Comparison of ENCODE assay signal across 1 cellular context in the genomic region with DNA sequence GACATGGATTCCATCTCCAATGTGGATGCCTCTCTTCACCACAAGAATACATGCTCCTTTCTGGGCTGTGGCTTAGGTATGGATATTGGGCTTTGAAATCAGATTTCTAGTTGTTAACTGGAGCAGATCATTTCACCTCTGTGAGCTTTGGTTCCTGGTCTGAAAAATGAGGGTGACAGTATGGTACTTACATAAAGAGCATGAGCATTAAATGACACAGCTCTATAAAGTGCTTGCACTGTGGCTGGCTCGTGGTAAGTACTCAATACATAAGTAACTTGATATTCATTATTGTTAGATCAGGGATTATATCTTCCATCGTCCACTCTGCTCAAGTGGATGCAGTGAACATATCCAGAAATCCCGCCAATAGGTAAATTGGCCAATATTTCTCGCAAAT.
TF ChIP-seq lines count a peak whose summit lies in the region.

No MANE protein-coding gene starts in this region.

TF ChIP-seq in HepG2, 621 proteins besides CTCF, POLR2A, EP300 and RAD21 (continued from another document):
- no peak for TF ChIP-seq ZNF562 (CRISPR knock-in tag; IDR thresholded peaks at IDR 0.05; ENCODE audit: borderline replicate concordance)
- TF ChIP-seq ZNF232 (CRISPR knock-in tag; IDR thresholded peaks at IDR 0.05; ENCODE audit: borderline replicate concordance): no peak
- no peak for TF ChIP-seq CCAR2 (optimal IDR thresholded peaks at IDR 0.05; ENCODE audit: low read depth, low read length)
- no peak for TF ChIP-seq STAG1 (CRISPR knock-in tag; IDR thresholded peaks at IDR 0.05)
- no peak for TF ChIP-seq REPIN1 (CRISPR knock-in tag; IDR thresholded peaks at IDR 0.05; ENCODE audit: borderline replicate concordance, low read depth)
- TF ChIP-seq, protein P1, sequence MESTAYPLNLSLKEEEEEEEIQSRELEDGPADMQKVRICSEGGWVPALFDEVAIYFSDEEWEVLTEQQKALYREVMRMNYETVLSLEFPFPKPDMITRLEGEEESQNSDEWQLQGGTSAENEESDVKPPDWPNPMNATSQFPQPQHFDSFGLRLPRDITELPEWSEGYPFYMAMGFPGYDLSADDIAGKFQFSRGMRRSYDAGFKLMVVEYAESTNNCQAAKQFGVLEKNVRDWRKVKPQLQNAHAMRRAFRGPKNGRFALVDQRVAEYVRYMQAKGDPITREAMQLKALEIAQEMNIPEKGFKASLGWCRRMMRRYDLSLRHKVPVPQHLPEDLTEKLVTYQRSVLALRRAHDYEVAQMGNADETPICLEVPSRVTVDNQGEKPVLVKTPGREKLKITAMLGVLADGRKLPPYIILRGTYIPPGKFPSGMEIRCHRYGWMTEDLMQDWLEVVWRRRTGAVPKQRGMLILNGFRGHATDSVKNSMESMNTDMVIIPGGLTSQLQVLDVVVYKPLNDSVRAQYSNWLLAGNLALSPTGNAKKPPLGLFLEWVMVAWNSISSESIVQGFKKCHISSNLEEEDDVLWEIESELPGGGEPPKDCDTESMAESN (CRISPR knock-in tag; conservative IDR thresholded peaks at IDR 0.05): no peak
- TF ChIP-seq GABPA (IDR thresholded peaks at IDR 0.05; ENCODE audit: low read depth, low read length): no peak
- TF ChIP-seq GABPA (CRISPR knock-in tag; IDR thresholded peaks at IDR 0.05; ENCODE audit: low read depth): no peak
- no peak for TF ChIP-seq GATA4 (IDR thresholded peaks at IDR 0.05; ENCODE audit: borderline replicate concordance, low read depth)
- TF ChIP-seq ZNF883 (CRISPR knock-in tag; IDR thresholded peaks at IDR 0.05; ENCODE audit: not compliant biosample characterization): no peak
